Comparison of ENCODE assay signal across 1 cellular context in the genomic region with DNA sequence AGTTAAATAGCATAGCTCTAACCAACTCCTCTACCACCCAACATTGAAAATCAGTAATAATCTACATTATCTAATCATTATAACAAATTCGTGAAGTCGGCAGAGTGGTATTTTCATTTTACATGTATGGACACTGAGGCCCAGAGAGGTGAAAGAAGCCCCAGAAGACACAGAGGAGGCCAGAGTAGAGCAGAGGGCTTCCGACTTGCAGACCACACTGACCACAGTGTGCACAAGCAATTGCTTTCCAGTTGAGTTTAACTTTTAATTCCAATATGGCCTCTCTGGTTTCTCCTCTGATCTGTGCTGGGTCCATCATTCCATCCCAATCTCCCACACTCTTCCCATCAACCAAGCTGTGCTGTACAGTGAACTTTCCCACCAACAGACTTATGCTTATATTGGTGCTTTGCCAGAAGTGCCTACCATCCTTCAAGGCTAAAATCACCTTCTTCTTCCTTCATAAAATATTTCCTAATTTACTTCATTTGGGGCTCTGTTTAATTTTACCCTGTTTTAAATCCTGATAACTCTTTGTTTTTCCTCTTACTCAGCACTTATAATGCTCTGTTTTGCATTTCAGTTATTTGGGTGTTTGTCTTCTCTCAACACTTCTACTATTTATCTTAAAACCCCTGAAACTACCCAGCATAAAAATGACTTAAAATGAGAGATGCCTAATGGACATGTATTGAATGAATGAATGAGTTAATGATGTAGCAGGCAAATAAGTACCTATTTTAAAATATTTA.
TF ChIP-seq lines count a peak whose summit lies in the region.

No MANE protein-coding gene starts in this region.

TF ChIP-seq in SK-N-SH treated with all-trans-retinoic acid at 6 μM for 48 hours, 23 proteins besides CTCF, POLR2A, EP300 and RAD21 (continued from another document):
- TF ChIP-seq, protein P1, sequence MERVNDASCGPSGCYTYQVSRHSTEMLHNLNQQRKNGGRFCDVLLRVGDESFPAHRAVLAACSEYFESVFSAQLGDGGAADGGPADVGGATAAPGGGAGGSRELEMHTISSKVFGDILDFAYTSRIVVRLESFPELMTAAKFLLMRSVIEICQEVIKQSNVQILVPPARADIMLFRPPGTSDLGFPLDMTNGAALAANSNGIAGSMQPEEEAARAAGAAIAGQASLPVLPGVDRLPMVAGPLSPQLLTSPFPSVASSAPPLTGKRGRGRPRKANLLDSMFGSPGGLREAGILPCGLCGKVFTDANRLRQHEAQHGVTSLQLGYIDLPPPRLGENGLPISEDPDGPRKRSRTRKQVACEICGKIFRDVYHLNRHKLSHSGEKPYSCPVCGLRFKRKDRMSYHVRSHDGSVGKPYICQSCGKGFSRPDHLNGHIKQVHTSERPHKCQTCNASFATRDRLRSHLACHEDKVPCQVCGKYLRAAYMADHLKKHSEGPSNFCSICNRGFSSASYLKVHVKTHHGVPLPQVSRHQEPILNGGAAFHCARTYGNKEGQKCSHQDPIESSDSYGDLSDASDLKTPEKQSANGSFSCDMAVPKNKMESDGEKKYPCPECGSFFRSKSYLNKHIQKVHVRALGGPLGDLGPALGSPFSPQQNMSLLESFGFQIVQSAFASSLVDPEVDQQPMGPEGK (CRISPR knock-in tag; IDR thresholded peaks at IDR 0.05; ENCODE audit: borderline replicate concordance): no peak
- TF ChIP-seq, protein P2, sequence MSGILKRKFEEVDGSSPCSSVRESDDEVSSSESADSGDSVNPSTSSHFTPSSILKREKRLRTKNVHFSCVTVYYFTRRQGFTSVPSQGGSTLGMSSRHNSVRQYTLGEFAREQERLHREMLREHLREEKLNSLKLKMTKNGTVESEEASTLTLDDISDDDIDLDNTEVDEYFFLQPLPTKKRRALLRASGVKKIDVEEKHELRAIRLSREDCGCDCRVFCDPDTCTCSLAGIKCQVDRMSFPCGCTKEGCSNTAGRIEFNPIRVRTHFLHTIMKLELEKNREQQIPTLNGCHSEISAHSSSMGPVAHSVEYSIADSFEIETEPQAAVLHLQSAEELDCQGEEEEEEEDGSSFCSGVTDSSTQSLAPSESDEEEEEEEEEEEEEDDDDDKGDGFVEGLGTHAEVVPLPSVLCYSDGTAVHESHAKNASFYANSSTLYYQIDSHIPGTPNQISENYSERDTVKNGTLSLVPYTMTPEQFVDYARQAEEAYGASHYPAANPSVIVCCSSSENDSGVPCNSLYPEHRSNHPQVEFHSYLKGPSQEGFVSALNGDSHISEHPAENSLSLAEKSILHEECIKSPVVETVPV (CRISPR knock-in tag; IDR thresholded peaks at IDR 0.05): no peak
- TF ChIP-seq ZNF70 (CRISPR knock-in tag; IDR thresholded peaks at IDR 0.05): no peak
- no peak for TF ChIP-seq TOX (CRISPR knock-in tag; IDR thresholded peaks at IDR 0.05; ENCODE audit: borderline replicate concordance)
- TF ChIP-seq ZNF8 (CRISPR knock-in tag; IDR thresholded peaks at IDR 0.05): no peak
- no peak for TF ChIP-seq ZNF565 (CRISPR knock-in tag; conservative IDR thresholded peaks at IDR 0.05; ENCODE audit: low read depth)
